Comparison of ENCODE assay signal across 1 cellular context in genomic region chr10:133637846-133638235, GRCh38.
A peak's percentile ranks its signal among the peaks of the same experiment; 100 is the strongest.
TF ChIP-seq lines count a peak whose summit lies in the region.

No MANE protein-coding gene starts in this region.

TF ChIP-seq in HepG2, 621 proteins besides CTCF, POLR2A, EP300 and RAD21:
- peak; percentile 35; the same call in 1 of the 2 replicates for TF ChIP-seq PHF8 (CRISPR knock-in tag; IDR thresholded peaks at IDR 0.05)
